Comparison of ENCODE assay signal across 17 cellular contexts in genomic region chr7:108605582-108606173, GRCh38. TPM values are rescaled to one million over a fixed set of nuclear protein-coding genes. Genes with fewer than 3 reads are reported as not detected.
DNase-seq lines count a peak whose midpoint lies in the region; ATAC-seq lines count a peak whose summit lies in the region.
"Had no signal": no experiment of that assay in that cellular context is flagged by ENCODE, and none has a peak within 500 bp of the region (broad histone marks: within the 10 kb centered on the region; RNA-seq: fewer than 3 reads in every experiment).

No MANE protein-coding gene starts in this region.

- H3K4me1 Mint-ChIP-seq in activated T-helper 2 cell treated with anti-CD3 and anti-CD28 coated beads, Interferon-gamma antibody, Interleukin-2, Interleukin-4, amounts not matched to agents 10 μg/mL and 5 μg/mL and 100 μg/mL, durations not matched to agents 14 hours and 24 hours and 36 hours (ENCODE audit: low read depth): peaks cover 19% of the 10 kb centered on the region
- H3K4me1 Mint-ChIP-seq: activated B cell treated with CpG ODN at 0.5 μM for 24 hours, nephron had no signal

- no peak for DNase-seq in activated T-helper 2 cell treated with anti-CD3 and anti-CD28 coated beads, Interferon-gamma antibody, Interleukin-2, Interleukin-4, amounts not matched to agents 10 μg/mL and 5 μg/mL and 100 μg/mL, durations not matched to agents 14 hours and 24 hours and 36 hours (ENCODE audit: low spot score)
- no peak for DNase-seq in NCI-H1694 (lab: John Stamatoyannopoulos, UW)
- no peak for DNase-seq in NK-92 (lab: John Stamatoyannopoulos, UW; ENCODE audit: unreplicated experiment)
- DNase-seq in stimulated activated naive CD4-positive, alpha-beta T cell (lab: John Stamatoyannopoulos, UW): no peak
- DNase-seq in NCI-H774 (lab: John Stamatoyannopoulos, UW): no peak
- DNase-seq: activated B cell treated with CpG ODN at 0.5 μM for 24 hours; activated CD8-positive, alpha-beta memory T cell treated with anti-CD3 and anti-CD28 coated beads, Interleukin-2, amount 50 U/mL, for 4 hours; activated naive CD4-positive, alpha-beta T cell treated with Interleukin-2 at 50 U/mL for 16 hours; Kasumi-1; kidney glomerular epithelial cell; NCI-H1092 treated with DMSO at 0.1 percent for 48 hours; NK-92 treated with Interleukin-12 subunit alpha and Interleukin-12 subunit beta, amount 100 ng/mL, for 24 hours; stimulated activated CD4-positive, alpha-beta T cell treated with anti-CD3 and anti-CD28 coated beads, Interleukin-4, amount 100 ng/mL, for 4 hours had no signal

- peak; percentile 45 for ATAC-seq in GM18499 (IDR thresholded peaks at IDR 0.05; ENCODE audit: insufficient read depth, unreplicated experiment)
- peak; percentile 49 for ATAC-seq in GM18519 (IDR thresholded peaks at IDR 0.05; ENCODE audit: low FRiP score, unreplicated experiment)
- peak; percentile 58 for ATAC-seq in HG02938 (IDR thresholded peaks at IDR 0.05; ENCODE audit: unreplicated experiment)

- intact Hi-C loops in activated T-helper 2 cell treated with anti-CD3 and anti-CD28 coated beads, Interferon-gamma antibody, Interleukin-2, Interleukin-4, amounts not matched to agents 10 μg/mL and 5 μg/mL and 100 μg/mL, durations not matched to agents 14 hours and 24 hours and 36 hours (cut with micrococcal nuclease): loop anchor here (5.0 kb wide), 1 partner anchor 33 kb away; no protein-coding TSS in a partner anchor

- H3K4me3 Mint-ChIP-seq in activated T-helper 2 cell treated with anti-CD3 and anti-CD28 coated beads, Interferon-gamma antibody, Interleukin-2, Interleukin-4, amounts not matched to agents 10 μg/mL and 5 μg/mL and 100 μg/mL, durations not matched to agents 14 hours and 24 hours and 36 hours (ENCODE audit: low read depth): no peak overlapping the region
- H3K4me3 Mint-ChIP-seq: activated B cell treated with CpG ODN at 0.5 μM for 24 hours, nephron had no signal

- H3K27me3 Mint-ChIP-seq in activated T-helper 2 cell treated with anti-CD3 and anti-CD28 coated beads, Interferon-gamma antibody, Interleukin-2, Interleukin-4, amounts not matched to agents 10 μg/mL and 5 μg/mL and 100 μg/mL, durations not matched to agents 14 hours and 24 hours and 36 hours (ENCODE audit: low read depth): no peaks in the 10 kb centered on the region

- H3K27ac Mint-ChIP-seq in activated T-helper 2 cell treated with anti-CD3 and anti-CD28 coated beads, Interferon-gamma antibody, Interleukin-2, Interleukin-4, amounts not matched to agents 10 μg/mL and 5 μg/mL and 100 μg/mL, durations not matched to agents 14 hours and 24 hours and 36 hours: peak overlapping the region; percentile 39
- H3K27ac Mint-ChIP-seq: activated B cell treated with CpG ODN at 0.5 μM for 24 hours, nephron had no signal

- H3K36me3 Mint-ChIP-seq in activated T-helper 2 cell treated with anti-CD3 and anti-CD28 coated beads, Interferon-gamma antibody, Interleukin-2, Interleukin-4, amounts not matched to agents 10 μg/mL and 5 μg/mL and 100 μg/mL, durations not matched to agents 14 hours and 24 hours and 36 hours (ENCODE audit: low read depth): no peaks in the 10 kb centered on the region

- no peaks in the 10 kb centered on the region for H3K9me3 Mint-ChIP-seq in activated T-helper 2 cell treated with anti-CD3 and anti-CD28 coated beads, Interferon-gamma antibody, Interleukin-2, Interleukin-4, amounts not matched to agents 10 μg/mL and 5 μg/mL and 100 μg/mL, durations not matched to agents 14 hours and 24 hours and 36 hours
- H3K9me3 Mint-ChIP-seq: activated B cell treated with CpG ODN at 0.5 μM for 24 hours, nephron had no signal

RNA-seq across cellular contexts. Expression of gene DNAJB9, which starts 36.0 kb away (rescaled TPM):
- total RNA-seq in activated T-helper 2 cell treated with anti-CD3 and anti-CD28 coated beads, Interferon-gamma antibody, Interleukin-2, Interleukin-4, amounts not matched to agents 10 μg/mL and 5 μg/mL and 100 μg/mL, durations not matched to agents 14 hours and 24 hours and 36 hours: 19.4 and 19.9 TPM in 2 replicates

RNA-seq across cellular contexts. Expression of gene THAP5, which starts 36.2 kb away (rescaled TPM):
- total RNA-seq in activated T-helper 2 cell treated with anti-CD3 and anti-CD28 coated beads, Interferon-gamma antibody, Interleukin-2, Interleukin-4, amounts not matched to agents 10 μg/mL and 5 μg/mL and 100 μg/mL, durations not matched to agents 14 hours and 24 hours and 36 hours: 33.8 and 35.4 TPM in 2 replicates
